ENCODE assay signal across 21 cellular contexts in the genomic region with DNA sequence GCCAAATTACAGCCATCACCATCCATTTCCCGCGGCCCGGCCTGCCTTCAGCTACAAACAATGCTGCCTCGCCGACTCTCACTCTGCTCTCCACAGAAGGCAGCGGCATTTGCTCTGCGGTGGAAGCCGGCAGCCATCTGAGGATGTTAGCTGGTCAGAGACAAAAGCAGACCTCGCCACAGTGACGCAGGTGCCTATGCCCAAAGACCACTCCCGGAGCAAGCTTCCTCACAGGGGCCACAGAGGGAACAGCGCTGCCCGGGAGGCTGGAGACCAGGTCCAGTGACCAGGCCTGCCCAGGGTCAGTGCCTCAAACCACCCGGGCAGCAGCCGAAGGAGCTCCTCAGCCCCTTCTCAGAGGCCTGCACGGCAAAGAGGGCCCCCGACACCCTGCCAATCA. TPM values are rescaled to one million over a fixed set of nuclear protein-coding genes. Genes with fewer than 3 reads are reported as not detected.
DNase-seq lines count a peak whose midpoint lies in the region; TF ChIP-seq lines count a peak whose summit lies in the region.
"Had no signal": no experiment of that assay in that cellular context is flagged by ENCODE, and none has a peak within 500 bp of the region (broad histone marks: within the 10 kb centered on the region; RNA-seq: fewer than 3 reads in every experiment).

No MANE protein-coding gene starts in this region.

- no peaks in the 10 kb centered on the region for H3K27me3 Mint-ChIP-seq in chondrocyte (ENCODE audit: low read depth)

- no peaks in the 10 kb centered on the region for H3K9me3 Mint-ChIP-seq in chondrocyte (ENCODE audit: low read depth)
- H3K9me3 Mint-ChIP-seq: CD8-positive, alpha-beta T cell; HFFc6 had no signal

- no peaks in the 10 kb centered on the region for H3K4me1 ChIP-seq in HEK293 (ENCODE audit: control insufficient read depth, insufficient read depth, low read length)
- H3K4me1 ChIP-seq in osteoblast (ENCODE audit: insufficient read depth, low read length): no peaks in the 10 kb centered on the region
- H3K4me1 ChIP-seq: BLaER1 treated with 17β-estradiol and CSF1 and Interleukin-3, amounts not matched to agents 10 nM and 100 nM had no signal

- H3K36me3 ChIP-seq in HEK293 (ENCODE audit: control insufficient read depth in 2 of 2, insufficient read depth in 1 of 2, low read length in 2 of 2) (peaks cover 6 to 20% of the 10 kb centered on the region in 2 experiments; a peak in 2 of 3 replicates), osteoblast (ENCODE audit: insufficient read depth, low read length) (no peaks in the 10 kb centered on the region)

- H3K9me3 ChIP-seq in HEK293 (ENCODE audit: control insufficient read depth, insufficient read depth, low read depth, low read length) (no peaks in the 10 kb centered on the region), osteoblast (ENCODE audit: low read depth, low read length) (no peaks in the 10 kb centered on the region)
- H3K9me3 ChIP-seq: BLaER1 treated with 17β-estradiol and CSF1 and Interleukin-3, amounts not matched to agents 10 nM and 100 nM had no signal

- POLR2A ChIA-PET in HEK293 (lab: Yijun Ruan, JAX): no interaction called here

- no peak overlapping the region for H3K27ac Mint-ChIP-seq in chondrocyte (ENCODE audit: unreplicated experiment)
- H3K27ac Mint-ChIP-seq: CD8-positive, alpha-beta T cell; HFFc6 had no signal

- DNase-seq in NCI-H2227 treated with DMSO at 0.1 percent for 48 hours (lab: John Stamatoyannopoulos, UW): peak; percentile 77
- DNase-seq in chondrocyte (ENCODE audit: low spot score): peak; percentile 90
- peak; percentile 79 for DNase-seq in osteoblast (ENCODE audit: insufficient read length, low spot score, missing footprints)
- no peak for DNase-seq in NCI-H526 treated with DMSO at 0.1 percent for 48 hours (lab: John Stamatoyannopoulos, UW)
- no peak for DNase-seq in activated naive CD4-positive, alpha-beta T cell (lab: John Stamatoyannopoulos, UW)
- no peak for DNase-seq in stimulated activated CD4-positive, alpha-beta T cell treated with anti-CD3 and anti-CD28 coated beads, Interleukin-4, amount 100 ng/mL, for 1 hour
- DNase-seq: ACHN; Calu3; CD8-positive, alpha-beta T cell; DMS153; H7; HFFc6; NCI-H1092; NCI-H1436; NCI-H187 treated with DMSO at 0.1 percent for 48 hours; NCI-H226; NCI-H524; NCI-H82 had no signal

- H3K4me3 ChIP-seq in HEK293 (ENCODE audit: low read depth, low read length) (no peak overlapping the region), osteoblast (ENCODE audit: insufficient read depth, low read length) (no peak overlapping the region)
- H3K4me3 ChIP-seq: BLaER1 treated with 17β-estradiol and CSF1 and Interleukin-3, amounts not matched to agents 10 nM and 100 nM; K562 had no signal

- H3K79me2 ChIP-seq in osteoblast (ENCODE audit: insufficient read depth, low read length): peaks cover 14% of the 10 kb centered on the region

- no peaks in the 10 kb centered on the region for H3K4me1 Mint-ChIP-seq in chondrocyte (ENCODE audit: low read depth)

- no peak overlapping the region for H2AFZ ChIP-seq in osteoblast (ENCODE audit: low read length)

- no peak overlapping the region for H3K4me3 Mint-ChIP-seq in chondrocyte (ENCODE audit: unreplicated experiment)
- H3K4me3 Mint-ChIP-seq: CD8-positive, alpha-beta T cell; HFFc6 had no signal

- H3K36me3 Mint-ChIP-seq in chondrocyte (ENCODE audit: low read depth): peaks cover 4% of the 10 kb centered on the region

- peaks cover 12% of the 10 kb centered on the region for H4K20me1 ChIP-seq in osteoblast (ENCODE audit: insufficient read depth, low read length)

- no peaks in the 10 kb centered on the region for H3K27me3 ChIP-seq in osteoblast (ENCODE audit: insufficient read depth, low read length)
- H3K27me3 ChIP-seq: BLaER1 treated with 17β-estradiol and CSF1 and Interleukin-3, amounts not matched to agents 10 nM and 100 nM had no signal

- no peak overlapping the region for H3K27ac ChIP-seq in HEK293 (ENCODE audit: extremely low read depth, low read depth, low read length)
- H3K27ac ChIP-seq in osteoblast (ENCODE audit: low read depth, low read length): no peak overlapping the region
- H3K27ac ChIP-seq: BLaER1 treated with 17β-estradiol and CSF1 and Interleukin-3, amounts not matched to agents 10 nM and 100 nM had no signal

- TF ChIP-seq CTCF in HEK293 (tag by site-specific recombination; IDR thresholded peaks at IDR 0.05) (no peak), chondrocyte (IDR thresholded peaks at IDR 0.05) (no peak), osteoblast (IDR thresholded peaks at IDR 0.05; ENCODE audit: extremely low read depth, low read depth, low read length) (no peak)

- CTCF ChIA-PET in HEK293 (lab: Yijun Ruan, JAX): no interaction called here

- H3K4me2 ChIP-seq in osteoblast (ENCODE audit: insufficient read depth, low read length): no peak overlapping the region
- H3K4me2 ChIP-seq: BLaER1 treated with 17β-estradiol and CSF1 and Interleukin-3, amounts not matched to agents 10 nM and 100 nM had no signal

TF ChIP-seq in HEK293, 187 proteins besides CTCF, POLR2A, EP300 and RAD21:
- TF ChIP-seq ZNF654 (tag by site-specific recombination; IDR thresholded peaks at IDR 0.05; ENCODE audit: low read depth) (no peak), ZNF596 (tag by site-specific recombination; IDR thresholded peaks at IDR 0.05) (no peak), HOXD13 (CRISPR knock-in tag; IDR thresholded peaks at IDR 0.05; ENCODE audit: borderline replicate concordance) (no peak), KLF9 (tag by site-specific recombination; IDR thresholded peaks at IDR 0.05; ENCODE audit: low read depth) (no peak), SP7 (tag by site-specific recombination; IDR thresholded peaks at IDR 0.05) (no peak), HOXA7 (CRISPR knock-in tag; IDR thresholded peaks at IDR 0.05; ENCODE audit: borderline replicate concordance) (no peak)
- TF ChIP-seq, protein P1, sequence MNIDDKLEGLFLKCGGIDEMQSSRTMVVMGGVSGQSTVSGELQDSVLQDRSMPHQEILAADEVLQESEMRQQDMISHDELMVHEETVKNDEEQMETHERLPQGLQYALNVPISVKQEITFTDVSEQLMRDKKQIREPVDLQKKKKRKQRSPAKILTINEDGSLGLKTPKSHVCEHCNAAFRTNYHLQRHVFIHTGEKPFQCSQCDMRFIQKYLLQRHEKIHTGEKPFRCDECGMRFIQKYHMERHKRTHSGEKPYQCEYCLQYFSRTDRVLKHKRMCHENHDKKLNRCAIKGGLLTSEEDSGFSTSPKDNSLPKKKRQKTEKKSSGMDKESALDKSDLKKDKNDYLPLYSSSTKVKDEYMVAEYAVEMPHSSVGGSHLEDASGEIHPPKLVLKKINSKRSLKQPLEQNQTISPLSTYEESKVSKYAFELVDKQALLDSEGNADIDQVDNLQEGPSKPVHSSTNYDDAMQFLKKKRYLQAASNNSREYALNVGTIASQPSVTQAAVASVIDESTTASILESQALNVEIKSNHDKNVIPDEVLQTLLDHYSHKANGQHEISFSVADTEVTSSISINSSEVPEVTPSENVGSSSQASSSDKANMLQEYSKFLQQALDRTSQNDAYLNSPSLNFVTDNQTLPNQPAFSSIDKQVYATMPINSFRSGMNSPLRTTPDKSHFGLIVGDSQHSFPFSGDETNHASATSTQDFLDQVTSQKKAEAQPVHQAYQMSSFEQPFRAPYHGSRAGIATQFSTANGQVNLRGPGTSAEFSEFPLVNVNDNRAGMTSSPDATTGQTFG (tag by site-specific recombination; IDR thresholded peaks at IDR 0.05; ENCODE audit: borderline replicate concordance): no peak
- TF ChIP-seq, protein P2, sequence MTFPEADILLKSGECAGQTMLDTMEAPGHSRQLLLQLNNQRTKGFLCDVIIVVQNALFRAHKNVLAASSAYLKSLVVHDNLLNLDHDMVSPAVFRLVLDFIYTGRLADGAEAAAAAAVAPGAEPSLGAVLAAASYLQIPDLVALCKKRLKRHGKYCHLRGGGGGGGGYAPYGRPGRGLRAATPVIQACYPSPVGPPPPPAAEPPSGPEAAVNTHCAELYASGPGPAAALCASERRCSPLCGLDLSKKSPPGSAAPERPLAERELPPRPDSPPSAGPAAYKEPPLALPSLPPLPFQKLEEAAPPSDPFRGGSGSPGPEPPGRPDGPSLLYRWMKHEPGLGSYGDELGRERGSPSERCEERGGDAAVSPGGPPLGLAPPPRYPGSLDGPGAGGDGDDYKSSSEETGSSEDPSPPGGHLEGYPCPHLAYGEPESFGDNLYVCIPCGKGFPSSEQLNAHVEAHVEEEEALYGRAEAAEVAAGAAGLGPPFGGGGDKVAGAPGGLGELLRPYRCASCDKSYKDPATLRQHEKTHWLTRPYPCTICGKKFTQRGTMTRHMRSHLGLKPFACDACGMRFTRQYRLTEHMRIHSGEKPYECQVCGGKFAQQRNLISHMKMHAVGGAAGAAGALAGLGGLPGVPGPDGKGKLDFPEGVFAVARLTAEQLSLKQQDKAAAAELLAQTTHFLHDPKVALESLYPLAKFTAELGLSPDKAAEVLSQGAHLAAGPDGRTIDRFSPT (tag by site-specific recombination; IDR thresholded peaks at IDR 0.05): 0 out of 2 replicates have a peak, but pooled peaks have one; percentile 15
- TF ChIP-seq, protein P3, sequence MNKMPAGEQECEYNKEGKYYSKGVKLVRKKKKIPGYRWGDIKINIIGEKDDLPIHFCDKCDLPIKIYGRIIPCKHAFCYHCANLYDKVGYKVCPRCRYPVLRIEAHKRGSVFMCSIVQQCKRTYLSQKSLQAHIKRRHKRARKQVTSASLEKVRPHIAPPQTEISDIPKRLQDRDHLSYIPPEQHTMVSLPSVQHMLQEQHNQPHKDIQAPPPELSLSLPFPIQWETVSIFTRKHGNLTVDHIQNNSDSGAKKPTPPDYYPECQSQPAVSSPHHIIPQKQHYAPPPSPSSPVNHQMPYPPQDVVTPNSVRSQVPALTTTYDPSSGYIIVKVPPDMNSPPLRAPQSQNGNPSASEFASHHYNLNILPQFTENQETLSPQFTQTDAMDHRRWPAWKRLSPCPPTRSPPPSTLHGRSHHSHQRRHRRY (tag by site-specific recombination; IDR thresholded peaks at IDR 0.05): no peak
TF ChIP-seq in HEK293: peak in this region for 1.

RNA-seq across cellular contexts. Expression of a gene that starts 16.4 kb away (rescaled TPM):
- total RNA-seq in chondrocyte (55.6 to 68.7 TPM (median 62.0 TPM) in 3 replicates), osteoblast (82.8 and 87.9 TPM in 2 replicates)

Comparison
In these comparisons a context has a peak if more than half of its experiments do, and no peak if none do; other contexts are left out.
1. DNase-seq: peak in NCI-H2227 treated with DMSO at 0.1 percent for 48 hours (single experiment), chondrocyte (single experiment) and osteoblast (single experiment); none in NCI-H526 treated with DMSO at 0.1 percent for 48 hours (single experiment), activated naive CD4-positive, alpha-beta T cell (0 of 4) and stimulated activated CD4-positive, alpha-beta T cell treated with anti-CD3 and anti-CD28 coated beads, Interleukin-4, amount 100 ng/mL, for 1 hour (single experiment).